1 cellular context compared by ENCODE assay signal in the genomic region with DNA sequence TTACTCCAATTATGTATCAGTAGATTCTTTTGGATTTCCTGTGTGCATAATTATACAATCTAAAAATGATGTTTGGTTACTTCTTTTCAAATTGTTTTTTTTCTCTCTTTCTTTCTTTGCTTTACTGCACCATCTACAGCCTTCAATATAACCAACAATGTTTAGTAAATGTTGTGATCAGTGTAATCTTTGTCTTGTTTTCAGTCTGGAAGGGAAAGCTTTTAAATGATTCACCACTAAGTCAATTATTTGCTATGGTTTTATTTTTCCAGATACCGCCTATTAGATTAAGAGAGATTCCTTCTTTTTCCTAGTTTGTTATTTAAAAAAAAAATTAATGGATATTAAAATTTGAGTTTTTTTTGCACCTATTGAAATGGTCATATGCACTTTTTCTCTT.
TF ChIP-seq lines count a peak whose summit lies in the region.

No MANE protein-coding gene starts in this region.

TF ChIP-seq in HepG2, 621 proteins besides CTCF, POLR2A, EP300 and RAD21 (continued from another document):
- TF ChIP-seq, protein P1, sequence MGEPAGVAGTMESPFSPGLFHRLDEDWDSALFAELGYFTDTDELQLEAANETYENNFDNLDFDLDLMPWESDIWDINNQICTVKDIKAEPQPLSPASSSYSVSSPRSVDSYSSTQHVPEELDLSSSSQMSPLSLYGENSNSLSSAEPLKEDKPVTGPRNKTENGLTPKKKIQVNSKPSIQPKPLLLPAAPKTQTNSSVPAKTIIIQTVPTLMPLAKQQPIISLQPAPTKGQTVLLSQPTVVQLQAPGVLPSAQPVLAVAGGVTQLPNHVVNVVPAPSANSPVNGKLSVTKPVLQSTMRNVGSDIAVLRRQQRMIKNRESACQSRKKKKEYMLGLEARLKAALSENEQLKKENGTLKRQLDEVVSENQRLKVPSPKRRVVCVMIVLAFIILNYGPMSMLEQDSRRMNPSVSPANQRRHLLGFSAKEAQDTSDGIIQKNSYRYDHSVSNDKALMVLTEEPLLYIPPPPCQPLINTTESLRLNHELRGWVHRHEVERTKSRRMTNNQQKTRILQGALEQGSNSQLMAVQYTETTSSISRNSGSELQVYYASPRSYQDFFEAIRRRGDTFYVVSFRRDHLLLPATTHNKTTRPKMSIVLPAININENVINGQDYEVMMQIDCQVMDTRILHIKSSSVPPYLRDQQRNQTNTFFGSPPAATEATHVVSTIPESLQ (CRISPR knock-in tag; conservative IDR thresholded peaks at IDR 0.05), result no peak
- TF ChIP-seq ASH2L (IDR thresholded peaks at IDR 0.05; ENCODE audit: insufficient read length, low read depth, low read length), result no peak
